In genomic region chr3:27553868-27554540, GRCh38 we compare ENCODE assay signal across 2 cellular contexts.
TF ChIP-seq lines count a peak whose summit lies in the region.

No MANE protein-coding gene starts in this region.

TF ChIP-seq in SK-N-SH, 30 proteins besides CTCF, POLR2A, EP300 and RAD21 (continued from another document):
- no peak for TF ChIP-seq REST (IDR thresholded peaks at IDR 0.05; ENCODE audit: low read depth, low read length)
- TF ChIP-seq NFIC (IDR thresholded peaks at IDR 0.05; ENCODE audit: borderline replicate concordance): no peak
- TF ChIP-seq POLR2AphosphoS5 (IDR thresholded peaks at IDR 0.05; ENCODE audit: low read depth, low read length): no peak
- no peak for TF ChIP-seq SMC3 (IDR thresholded peaks at IDR 0.05; ENCODE audit: low read depth, low read length)
- TF ChIP-seq PBX3 (IDR thresholded peaks at IDR 0.05): no peak
- no peak for TF ChIP-seq EZH2phosphoT487 (IDR thresholded peaks at IDR 0.05; ENCODE audit: borderline replicate concordance, low read depth)
- TF ChIP-seq FOXJ3 (CRISPR knock-in tag; IDR thresholded peaks at IDR 0.05): no peak
- no peak for TF ChIP-seq MXI1 (IDR thresholded peaks at IDR 0.05; ENCODE audit: low read depth, low read length)
- TF ChIP-seq ELF1 (IDR thresholded peaks at IDR 0.05): no peak
- no peak for TF ChIP-seq GABPA (IDR thresholded peaks at IDR 0.05; ENCODE audit: low read depth)
- no peak for TF ChIP-seq USF1 (IDR thresholded peaks at IDR 0.05; ENCODE audit: borderline replicate concordance, low read depth)
- no peak for TF ChIP-seq MEF2A (IDR thresholded peaks at IDR 0.05; ENCODE audit: borderline replicate concordance, low read depth)
- TF ChIP-seq RFX5 (IDR thresholded peaks at IDR 0.05; ENCODE audit: low read length): no peak

TF ChIP-seq in SK-N-SH treated with all-trans-retinoic acid at 6 μM for 48 hours, 23 proteins besides CTCF, POLR2A, EP300 and RAD21 (continued from another document):
- TF ChIP-seq CREB5 (CRISPR knock-in tag; IDR thresholded peaks at IDR 0.05; ENCODE audit: low read depth): no peak
- TF ChIP-seq TOX (CRISPR knock-in tag; IDR thresholded peaks at IDR 0.05; ENCODE audit: borderline replicate concordance): no peak
- TF ChIP-seq ZNF8 (CRISPR knock-in tag; IDR thresholded peaks at IDR 0.05): no peak
- no peak for TF ChIP-seq ZNF565 (CRISPR knock-in tag; conservative IDR thresholded peaks at IDR 0.05; ENCODE audit: low read depth)
- TF ChIP-seq OSR1 (CRISPR knock-in tag; IDR thresholded peaks at IDR 0.05): no peak
- no peak for TF ChIP-seq ZC3H10 (CRISPR knock-in tag; IDR thresholded peaks at IDR 0.05)
- TF ChIP-seq ESRRG (CRISPR knock-in tag; IDR thresholded peaks at IDR 0.05): no peak
- no peak for TF ChIP-seq PPARA (CRISPR knock-in tag; IDR thresholded peaks at IDR 0.05; ENCODE audit: borderline replicate concordance)
- no peak for TF ChIP-seq ZFP30 (CRISPR knock-in tag; IDR thresholded peaks at IDR 0.05)
